1 cellular context compared by ENCODE assay signal in genomic region chr5:37755581-37755980, GRCh38.
TF ChIP-seq lines count a peak whose summit lies in the region.

No MANE protein-coding gene starts in this region.

TF ChIP-seq in K562, 482 proteins besides CTCF, POLR2A, EP300 and RAD21 (continued from another document):
- TF ChIP-seq TFE3 (CRISPR knock-in tag; IDR thresholded peaks at IDR 0.05) (peak; percentile 70), ZNF512 (tag; IDR thresholded peaks at IDR 0.05) (no peak), SRSF3 (IDR thresholded peaks at IDR 0.05; ENCODE audit: insufficient read depth, low read length) (no peak), KLF13 (tag; IDR thresholded peaks at IDR 0.05; ENCODE audit: borderline replicate concordance, low read depth) (no peak)
